Comparison of ENCODE assay signal across 2 cellular contexts in the genomic region with DNA sequence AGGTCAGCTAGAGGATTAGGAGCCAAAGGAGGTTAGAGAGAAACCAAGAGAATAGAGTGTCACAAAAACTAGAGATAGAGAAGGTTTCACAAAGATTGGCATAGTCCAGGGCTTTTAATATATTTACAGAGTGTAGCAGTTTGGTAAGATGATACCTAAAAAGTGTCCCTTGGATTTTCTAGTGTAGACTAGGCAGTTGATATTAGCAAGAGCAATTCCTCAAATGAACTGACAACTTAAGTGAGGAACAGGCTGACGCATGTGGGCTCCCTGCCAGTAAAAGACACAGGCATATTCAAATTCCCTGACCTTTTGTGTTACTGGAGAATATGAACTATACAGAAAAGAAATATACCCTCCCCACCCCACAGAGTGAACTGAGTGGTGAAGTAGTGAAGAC.
TF ChIP-seq lines count a peak whose summit lies in the region.

No MANE protein-coding gene starts in this region.

TF ChIP-seq in HEK293, 187 proteins besides CTCF, POLR2A, EP300 and RAD21 (continues in another document):
- TF ChIP-seq ZNF366 (tag by site-specific recombination; conservative IDR thresholded peaks at IDR 0.05) (peak; percentile 53), HOXA7 (CRISPR knock-in tag; IDR thresholded peaks at IDR 0.05; ENCODE audit: borderline replicate concordance) (no peak), ZBTB17 (tag by site-specific recombination; IDR thresholded peaks at IDR 0.05) (peak; percentile 59; the same call in 1 of the 2 replicates), WT1 (tag by site-specific recombination; IDR thresholded peaks at IDR 0.05) (peak; percentile 58; the same call in 1 of the 2 replicates), FEZF1 (tag by site-specific recombination; IDR thresholded peaks at IDR 0.05) (peak; percentile 70), ZNF660 (tag by site-specific recombination; IDR thresholded peaks at IDR 0.05) (peak; percentile 72; the same call in 1 of the 2 replicates), INSM2 (tag by site-specific recombination; IDR thresholded peaks at IDR 0.05) (peak; percentile 46), ZNF561 (tag by site-specific recombination; IDR thresholded peaks at IDR 0.05; ENCODE audit: borderline replicate concordance) (peak; percentile 53), ZBTB49 (tag by site-specific recombination; IDR thresholded peaks at IDR 0.05; ENCODE audit: low read depth) (no peak), OVOL3 (tag by site-specific recombination; IDR thresholded peaks at IDR 0.05) (no peak), ZNF558 (tag by site-specific recombination; IDR thresholded peaks at IDR 0.05) (peak; percentile 67; the same call in 1 of the 2 replicates), BCL11A (tag by site-specific recombination; IDR thresholded peaks at IDR 0.05; ENCODE audit: low read depth) (0 out of 2 replicates have a peak, but pooled peaks have one; percentile 65), ZBTB48 (tag by site-specific recombination; IDR thresholded peaks at IDR 0.05) (peak; percentile 61; the same call in 1 of the 2 replicates), SP7 (tag by site-specific recombination; IDR thresholded peaks at IDR 0.05) (peak; percentile 75), ZNF843 (tag by site-specific recombination; IDR thresholded peaks at IDR 0.05) (peak; percentile 77; the same call in 1 of the 2 replicates), ZEB2 (tag by site-specific recombination; IDR thresholded peaks at IDR 0.05) (peak; percentile 81), ZBTB6 (tag by site-specific recombination; IDR thresholded peaks at IDR 0.05) (no peak), ZXDB (tag by site-specific recombination; IDR thresholded peaks at IDR 0.05) (no peak; the same call in 1 of the 2 replicates), ZNF600 (tag by site-specific recombination; IDR thresholded peaks at IDR 0.05) (peak; percentile 58; the same call in 1 of the 2 replicates), ZNF184 (tag by site-specific recombination; IDR thresholded peaks at IDR 0.05) (peak; percentile 78; the same call in 1 of the 2 replicates)
- TF ChIP-seq, protein P1, sequence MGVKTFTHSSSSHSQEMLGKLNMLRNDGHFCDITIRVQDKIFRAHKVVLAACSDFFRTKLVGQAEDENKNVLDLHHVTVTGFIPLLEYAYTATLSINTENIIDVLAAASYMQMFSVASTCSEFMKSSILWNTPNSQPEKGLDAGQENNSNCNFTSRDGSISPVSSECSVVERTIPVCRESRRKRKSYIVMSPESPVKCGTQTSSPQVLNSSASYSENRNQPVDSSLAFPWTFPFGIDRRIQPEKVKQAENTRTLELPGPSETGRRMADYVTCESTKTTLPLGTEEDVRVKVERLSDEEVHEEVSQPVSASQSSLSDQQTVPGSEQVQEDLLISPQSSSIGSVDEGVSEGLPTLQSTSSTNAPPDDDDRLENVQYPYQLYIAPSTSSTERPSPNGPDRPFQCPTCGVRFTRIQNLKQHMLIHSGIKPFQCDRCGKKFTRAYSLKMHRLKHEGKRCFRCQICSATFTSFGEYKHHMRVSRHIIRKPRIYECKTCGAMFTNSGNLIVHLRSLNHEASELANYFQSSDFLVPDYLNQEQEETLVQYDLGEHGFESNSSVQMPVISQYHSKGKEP (tag by site-specific recombination; IDR thresholded peaks at IDR 0.05), result peak; percentile 92
- TF ChIP-seq, protein P2, sequence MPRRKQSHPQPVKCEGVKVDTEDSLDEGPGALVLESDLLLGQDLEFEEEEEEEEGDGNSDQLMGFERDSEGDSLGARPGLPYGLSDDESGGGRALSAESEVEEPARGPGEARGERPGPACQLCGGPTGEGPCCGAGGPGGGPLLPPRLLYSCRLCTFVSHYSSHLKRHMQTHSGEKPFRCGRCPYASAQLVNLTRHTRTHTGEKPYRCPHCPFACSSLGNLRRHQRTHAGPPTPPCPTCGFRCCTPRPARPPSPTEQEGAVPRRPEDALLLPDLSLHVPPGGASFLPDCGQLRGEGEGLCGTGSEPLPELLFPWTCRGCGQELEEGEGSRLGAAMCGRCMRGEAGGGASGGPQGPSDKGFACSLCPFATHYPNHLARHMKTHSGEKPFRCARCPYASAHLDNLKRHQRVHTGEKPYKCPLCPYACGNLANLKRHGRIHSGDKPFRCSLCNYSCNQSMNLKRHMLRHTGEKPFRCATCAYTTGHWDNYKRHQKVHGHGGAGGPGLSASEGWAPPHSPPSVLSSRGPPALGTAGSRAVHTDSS (tag by site-specific recombination; IDR thresholded peaks at IDR 0.05), result no peak

TF ChIP-seq in endothelial cell of umbilical vein, 7 proteins besides CTCF, POLR2A, EP300 and RAD21:
- TF ChIP-seq GATA2 (IDR thresholded peaks at IDR 0.05; ENCODE audit: insufficient read depth, insufficient read length, low read depth, low read length) (no peak), JUN (IDR thresholded peaks at IDR 0.05; ENCODE audit: borderline replicate concordance, insufficient read depth, insufficient read length, low read depth) (no peak), FOS (IDR thresholded peaks at IDR 0.05; ENCODE audit: borderline replicate concordance, insufficient read depth, low read length) (no peak), MYC (IDR thresholded peaks at IDR 0.05; ENCODE audit: low read depth, low read length) (no peak), POLR2AphosphoS5 (IDR thresholded peaks at IDR 0.05; ENCODE audit: insufficient read depth, low read depth, low read length) (no peak), EZH2 (IDR thresholded peaks at IDR 0.05; ENCODE audit: borderline replicate concordance, low read depth, low read length, severe bottlenecking) (no peak)
- TF ChIP-seq, protein P3, sequence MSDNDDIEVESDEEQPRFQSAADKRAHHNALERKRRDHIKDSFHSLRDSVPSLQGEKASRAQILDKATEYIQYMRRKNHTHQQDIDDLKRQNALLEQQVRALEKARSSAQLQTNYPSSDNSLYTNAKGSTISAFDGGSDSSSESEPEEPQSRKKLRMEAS (IDR thresholded peaks at IDR 0.05; ENCODE audit: insufficient read depth, insufficient read length), result no peak
TF ChIP-seq in endothelial cell of umbilical vein: peak in this region for 0.
